In the genomic region with DNA sequence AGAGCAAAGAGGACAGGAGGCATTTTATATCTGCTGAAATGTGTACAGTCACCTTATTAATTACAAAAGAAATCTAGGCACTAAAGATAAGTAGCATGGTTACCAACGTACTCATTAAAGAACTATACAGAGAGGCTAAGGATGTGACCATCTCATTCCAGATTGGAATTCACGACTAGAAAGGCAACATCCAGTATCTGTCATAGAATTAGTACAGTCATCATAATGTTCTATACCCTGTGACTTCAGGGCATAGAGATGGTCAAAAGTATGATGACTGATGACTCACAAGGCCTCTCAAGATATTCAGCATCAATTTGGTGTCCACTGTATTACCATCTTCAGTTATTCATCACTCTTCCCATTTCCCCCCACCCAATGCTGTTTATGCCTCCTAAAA, we compare ENCODE assay signal across 13 cellular contexts.
A peak's percentile ranks its signal among the peaks of the same experiment; 100 is the strongest.
DNase-seq lines count a peak whose midpoint lies in the region; ATAC-seq, FAIRE-seq and TF ChIP-seq lines count a peak whose summit lies in the region.
"Had no signal": no experiment of that assay in that cellular context is flagged by ENCODE, and none has a peak within 500 bp of the region (broad histone marks: within the 10 kb centered on the region; RNA-seq: fewer than 3 reads in every experiment).

No MANE protein-coding gene starts in this region.

- H3K4me1 Mint-ChIP-seq in effector memory CD8-positive, alpha-beta T cell (ENCODE audit: low read depth in 2 of 2): peaks cover 22 to 47% of the 10 kb centered on the region in 2 donors

- no peaks in the 10 kb centered on the region for H3K9me3 Mint-ChIP-seq in effector memory CD8-positive, alpha-beta T cell

- no peak overlapping the region for H3K27ac ChIP-seq in right cardiac atrium (ENCODE audit: low read length)

- H3K27ac Mint-ChIP-seq in effector memory CD8-positive, alpha-beta T cell: peak overlapping the region; percentile 62 to 87

- 68% methylated on average over 2 of the region's 2 CpGs for WGBS in right cardiac atrium

- H3K4me3 ChIP-seq in right cardiac atrium (ENCODE audit: low read length): no peak overlapping the region
- H3K4me3 ChIP-seq: heart right ventricle, lung had no signal

- intact Hi-C loops in right cardiac atrium (cut with DNase I): loop anchor here in 3 of 4 donors (10.0 kb wide), 2 partner anchors 54 to 144 kb away; no protein-coding TSS in a partner anchor
- intact Hi-C loops in left ventricle myocardium superior (cut with micrococcal nuclease): no loop called here

- H3K4me1 ChIP-seq in right cardiac atrium (ENCODE audit: control insufficient read depth, insufficient read depth, low read length): peaks cover 5% of the 10 kb centered on the region

- DNase-seq in right cardiac atrium (no peak), left ventricle myocardium superior (no peak), HTR-8/SVneo (ENCODE audit: insufficient read length, low spot score) (no peak), hepatic stellate cell (ENCODE audit: low spot score) (no peak), D721Med (ENCODE audit: insufficient read length, low spot score) (no peak), C1 segment of cervical spinal cord (lab: John Stamatoyannopoulos, UW) (no peak)
- no peak for DNase-seq in effector memory CD8-positive, alpha-beta T cell
- DNase-seq: GOT3, heart right ventricle, NCI-H2081 had no signal

- H3K27me3 Mint-ChIP-seq in effector memory CD8-positive, alpha-beta T cell: no peaks in the 10 kb centered on the region

- no peaks in the 10 kb centered on the region for H3K9me3 ChIP-seq in right cardiac atrium (ENCODE audit: control insufficient read depth, low read length)
- H3K9me3 ChIP-seq: heart right ventricle had no signal

- peak; percentile 27 to 45 for ATAC-seq in right cardiac atrium
- no peak for ATAC-seq in left ventricle myocardium superior
- no peak for ATAC-seq in effector memory CD8-positive, alpha-beta T cell (replicated peaks)
- ATAC-seq in GM21367 (IDR thresholded peaks at IDR 0.05; ENCODE audit: unreplicated experiment): no peak

- FAIRE-seq in HTR-8/SVneo (lab: Jason Lieb, UNC): peak; percentile 51
- no peak for FAIRE-seq in D721Med (lab: Jason Lieb, UNC)
- FAIRE-seq: endometrium had no signal

- peak overlapping the region in 1 of 2 donors; percentile 17 for H3K4me3 Mint-ChIP-seq in effector memory CD8-positive, alpha-beta T cell

- H3K36me3 Mint-ChIP-seq in effector memory CD8-positive, alpha-beta T cell (ENCODE audit: insufficient read depth): no peaks in the 10 kb centered on the region

- H3K27me3 ChIP-seq in right cardiac atrium (ENCODE audit: control insufficient read depth, insufficient read depth): no peaks in the 10 kb centered on the region
- H3K27me3 ChIP-seq: heart right ventricle had no signal

- TF ChIP-seq CTCF in D721Med (IDR thresholded peaks at IDR 0.05; ENCODE audit: insufficient read depth, missing control alignments): no peak

Comparison
In these comparisons a context has a peak if more than half of its experiments do, and no peak if none do; other contexts are left out.
1. ATAC-seq: peak in right cardiac atrium (2 of 2); none in left ventricle myocardium superior (single experiment), effector memory CD8-positive, alpha-beta T cell (single experiment) and GM21367 (single experiment).